1 cellular context compared by ENCODE assay signal in genomic region chr1:36320291-36320758, GRCh38.
TF ChIP-seq lines count a peak whose summit lies in the region.

No MANE protein-coding gene starts in this region.

TF ChIP-seq in GM23338, 12 proteins besides CTCF, POLR2A, EP300 and RAD21 (continued from another document):
- TF ChIP-seq CREB1 (CRISPR knock-in tag; IDR thresholded peaks at IDR 0.05; ENCODE audit: low read depth) (no peak), JUNB (IDR thresholded peaks at IDR 0.05; ENCODE audit: unreplicated experiment) (no peak), EZH2phosphoT487 (IDR thresholded peaks at IDR 0.05; ENCODE audit: unreplicated experiment) (no peak), ZNF331 (CRISPR knock-in tag; IDR thresholded peaks at IDR 0.05; ENCODE audit: low read depth) (no peak), REST (IDR thresholded peaks at IDR 0.05; ENCODE audit: unreplicated experiment) (no peak)
